ENCODE assay signal across 26 cellular contexts in the genomic region with DNA sequence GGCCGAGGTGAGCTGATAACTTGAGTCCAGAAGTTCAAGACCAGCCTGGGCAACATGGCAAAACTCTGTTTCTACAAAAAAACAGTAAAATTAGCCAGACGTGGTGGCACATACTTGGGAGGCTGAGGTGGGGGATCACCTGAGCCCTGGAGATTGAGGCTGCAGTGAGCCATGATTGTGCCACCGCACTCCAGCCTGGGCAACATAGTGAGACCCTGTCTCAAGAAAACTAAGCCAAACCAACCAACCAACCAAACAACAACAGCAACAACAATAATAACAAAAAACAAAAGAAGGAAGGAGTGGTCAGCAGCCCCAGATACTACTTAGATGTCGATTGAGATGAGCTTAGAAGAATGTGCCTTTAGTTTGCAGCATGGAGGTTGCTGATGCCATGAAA.
"Had no signal": no experiment of that assay in that cellular context is flagged by ENCODE, and none has a peak within 500 bp of the region (broad histone marks: within the 10 kb centered on the region; RNA-seq: fewer than 3 reads in every experiment).

No MANE protein-coding gene starts in this region.

- ATAC-seq: effector memory CD8-positive, alpha-beta T cell; esophagus mucosa; gastrocnemius medialis; heart right ventricle; left cardiac atrium; left lung; left ventricle myocardium superior; lower lobe of right lung; mucosa of descending colon had no signal

- H3K27ac ChIP-seq: colonic mucosa, epithelial cell of prostate, esophagus squamous epithelium, gastrocnemius medialis, heart right ventricle, left lung, lower lobe of right lung had no signal

- FAIRE-seq: endometrium, islet of Langerhans, keratinocyte had no signal

- DNase-seq: colonic mucosa; cortex of kidney; effector CD8-positive, alpha-beta T cell; effector memory CD8-positive, alpha-beta T cell; endodermal cell; erythroblast; esophagus squamous epithelium; foreskin fibroblast; foreskin melanocyte; gastrocnemius medialis; glutamatergic neuron; head of caudate nucleus; heart right ventricle; hippocampal formation; left cardiac atrium; left lung; left ventricle myocardium superior; lower lobe of right lung; mesenchymal stem cell; mucosa of descending colon; naive B cell had no signal

- H3K4me3 ChIP-seq: colonic mucosa, esophagus squamous epithelium, gastrocnemius medialis, heart right ventricle, left lung, lower lobe of right lung, mucosa of descending colon had no signal

- H3K36me3 ChIP-seq: colonic mucosa, gastrocnemius medialis, lower lobe of right lung had no signal

- H3K4me1 ChIP-seq: colonic mucosa, esophagus squamous epithelium, heart right ventricle, left lung, lower lobe of right lung had no signal

- H3K9me3 ChIP-seq: colonic mucosa, esophagus squamous epithelium, gastrocnemius medialis, heart right ventricle, left lung, lower lobe of right lung, mucosa of descending colon had no signal

- H3K27me3 ChIP-seq: colonic mucosa, esophagus squamous epithelium, gastrocnemius medialis, heart right ventricle, left lung had no signal
